In the genomic region with DNA sequence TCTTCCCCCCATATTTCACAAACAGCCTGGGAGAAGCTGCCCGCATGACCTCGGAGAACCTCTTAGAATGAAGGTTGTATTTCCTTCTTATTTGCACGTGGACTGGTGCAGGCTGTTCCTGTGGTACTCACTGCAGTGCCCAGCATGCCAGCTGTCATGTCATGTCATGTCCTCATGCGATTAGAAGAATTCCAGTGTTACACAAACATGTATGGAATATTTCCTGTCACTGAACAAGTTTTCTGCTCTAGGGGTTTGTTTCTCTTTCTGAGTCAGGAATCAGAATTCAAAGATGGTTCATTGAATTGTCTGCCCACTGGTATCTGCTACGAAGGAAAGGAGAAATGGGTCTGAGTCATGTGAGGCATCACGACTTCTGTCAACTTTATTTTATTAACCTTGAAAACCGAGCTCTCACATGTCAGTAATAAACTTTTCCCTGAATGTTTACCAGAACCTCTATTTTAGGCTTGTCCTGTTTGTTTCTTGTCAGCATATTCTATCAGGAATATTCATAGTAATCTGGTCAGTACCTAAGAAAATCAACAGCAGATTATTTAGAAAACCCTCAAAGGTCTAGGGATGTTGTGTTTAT, we compare ENCODE assay signal across 17 cellular contexts.
DNase-seq lines count a peak whose midpoint lies in the region; FAIRE-seq and TF ChIP-seq lines count a peak whose summit lies in the region.
"Had no signal": no experiment of that assay in that cellular context is flagged by ENCODE, and none has a peak within 500 bp of the region (broad histone marks: within the 10 kb centered on the region; RNA-seq: fewer than 3 reads in every experiment).

No MANE protein-coding gene starts in this region.

- H3K36me3 Mint-ChIP-seq in T-helper 2 cell treated with Interferon-gamma antibody and Interleukin-4, amounts not matched to agents 5 μg/mL and 100 μg/mL, for 36 hours (ENCODE audit: low read depth): no peaks in the 10 kb centered on the region
- H3K36me3 Mint-ChIP-seq: CD14-positive monocyte had no signal

- peak; percentile 87 for FAIRE-seq in keratinocyte (lab: Jason Lieb, UNC)

- H3K27me3 ChIP-seq in adrenal gland (no peaks in the 10 kb centered on the region), keratinocyte (ENCODE audit: control insufficient read depth, extremely low read depth, insufficient read depth, low read length) (no peaks in the 10 kb centered on the region)

- H3K27me3 Mint-ChIP-seq in T-helper 2 cell treated with Interferon-gamma antibody and Interleukin-4, amounts not matched to agents 5 μg/mL and 100 μg/mL, for 36 hours (ENCODE audit: low read depth): peaks cover 23% of the 10 kb centered on the region

- H3K36me3 ChIP-seq in adrenal gland (replicated peaks in 1 of 2) (no peaks in the 10 kb centered on the region), keratinocyte (ENCODE audit: control insufficient read depth in 2 of 2, extremely low read depth in 1 of 2, insufficient read depth in 2 of 2, low read length in 2 of 2) (no peaks in the 10 kb centered on the region)
- H3K36me3 ChIP-seq: HAP-1 had no signal

- TF ChIP-seq CTCF in adrenal gland (IDR thresholded peaks at IDR 0.05): no peak
- no peak for TF ChIP-seq CTCF in keratinocyte (optimal IDR thresholded peaks at IDR 0.05 in 1 of 3, IDR thresholded peaks at IDR 0.05 in 1 of 3, conservative IDR thresholded peaks at IDR 0.05 in 1 of 3; ENCODE audit: extremely low read depth in 1 of 3, insufficient read depth in 2 of 3, low read length in 3 of 3)

- H2AFZ ChIP-seq in keratinocyte (ENCODE audit: control insufficient read depth, low read length): no peak overlapping the region

- DNase-seq in LHCN-M2 (ENCODE audit: low read depth) (peak; percentile 80), adrenal gland (peak in 2 of 7 donors; percentile 17 to 31), keratinocyte (ENCODE audit: low read depth, low spot score) (peak; percentile 63), skeletal muscle cell (ENCODE audit: low read depth) (peak; percentile 53), NCI-H187 (lab: John Stamatoyannopoulos, UW) (no peak), NCI-H2196 treated with DMSO at 0.1 percent for 48 hours (lab: John Stamatoyannopoulos, UW; ENCODE audit: unreplicated experiment) (no peak)
- DNase-seq in T-helper 2 cell treated with Interferon-gamma antibody and Interleukin-4, amounts not matched to agents 5 μg/mL and 100 μg/mL, for 36 hours (ENCODE audit: low spot score): no peak
- no peak for DNase-seq in effector CD8-positive, alpha-beta T cell (lab: John Stamatoyannopoulos, UW)
- DNase-seq: Caco-2, IMR-90, NCI-H1048, NCI-H146, NCI-H226, NCI-H526 treated with DMSO at 0.1 percent for 48 hours, PC-3 had no signal

- WGBS in adrenal gland, 4 donors: 33 to 46% (median 42%) methylated on average over 7 of the region's 7 CpGs

- peaks cover 6 to 12% of the 10 kb centered on the region in 2 donors for H3K4me1 ChIP-seq in adrenal gland (replicated peaks in 1 of 2)
- peaks cover 16% of the 10 kb centered on the region for H3K4me1 ChIP-seq in keratinocyte (ENCODE audit: control insufficient read depth, extremely low read depth, insufficient read depth, low read length)
- H3K4me1 ChIP-seq: Caco-2, HAP-1 had no signal

- intact Hi-C loops in adrenal gland (cut with DNase I): no loop called here

- TF ChIP-seq POLR2A in adrenal gland (IDR thresholded peaks at IDR 0.05): no peak

- H3K4me2 ChIP-seq in keratinocyte (ENCODE audit: control insufficient read depth, extremely low read depth, insufficient read depth, low read depth, low read length): no peak overlapping the region

- H3K27ac Mint-ChIP-seq in T-helper 2 cell treated with Interferon-gamma antibody and Interleukin-4, amounts not matched to agents 5 μg/mL and 100 μg/mL, for 36 hours: no peak overlapping the region
- H3K27ac Mint-ChIP-seq: CD14-positive monocyte had no signal

- H3K79me2 ChIP-seq in keratinocyte (ENCODE audit: control insufficient read depth, insufficient read depth, low read length): no peaks in the 10 kb centered on the region

- H3K27ac ChIP-seq in adrenal gland (peak overlapping the region in 3 of 5 donors; percentile 8 to 17 (median 10)), keratinocyte (ENCODE audit: control insufficient read depth, insufficient read depth, low read length) (no peak overlapping the region)

- H3K9me3 ChIP-seq in adrenal gland (replicated peaks in 1 of 3): no peaks in the 10 kb centered on the region
- peaks cover 11% of the 10 kb centered on the region for H3K9me3 ChIP-seq in keratinocyte (ENCODE audit: control insufficient read depth, low read depth, low read length)
- H3K9me3 ChIP-seq: Caco-2, HAP-1 had no signal

- no peak overlapping the region for H3K4me3 Mint-ChIP-seq in T-helper 2 cell treated with Interferon-gamma antibody and Interleukin-4, amounts not matched to agents 5 μg/mL and 100 μg/mL, for 36 hours
- H3K4me3 Mint-ChIP-seq: CD14-positive monocyte had no signal

- no peaks in the 10 kb centered on the region for H3K9me3 Mint-ChIP-seq in T-helper 2 cell treated with Interferon-gamma antibody and Interleukin-4, amounts not matched to agents 5 μg/mL and 100 μg/mL, for 36 hours

- H3K9me1 ChIP-seq in keratinocyte (ENCODE audit: control insufficient read depth, extremely low read depth, insufficient read depth, low read length): no peaks in the 10 kb centered on the region

- dilution Hi-C loops in keratinocyte (cut with MboI; ENCODE audit: extremely low pct_ligation_motif_present, low sequenced_read_pairs): no loop called here

- H3K4me3 ChIP-seq in adrenal gland: no peak overlapping the region
- H3K4me3 ChIP-seq in keratinocyte (ENCODE audit: control insufficient read depth in 2 of 3, extremely low read depth in 1 of 3, insufficient read depth in 2 of 3, low read depth in 1 of 3, low read length in 3 of 3): no peak overlapping the region
- no peak overlapping the region for H3K4me3 ChIP-seq in skeletal muscle cell (ENCODE audit: low read depth, low read length)
- H3K4me3 ChIP-seq: HAP-1 had no signal

- H4K20me1 ChIP-seq in keratinocyte (ENCODE audit: control insufficient read depth, extremely low read depth, insufficient read depth, low read length): no peaks in the 10 kb centered on the region

- H3K9ac ChIP-seq in keratinocyte (ENCODE audit: control insufficient read depth, extremely low read depth, insufficient read depth, low read length): no peak overlapping the region

- peaks cover 5% of the 10 kb centered on the region for H3K4me1 Mint-ChIP-seq in T-helper 2 cell treated with Interferon-gamma antibody and Interleukin-4, amounts not matched to agents 5 μg/mL and 100 μg/mL, for 36 hours (ENCODE audit: low read depth)

Comparison
In these comparisons a context has a peak if more than half of its experiments do, and no peak if none do; other contexts are left out.
1. DNase-seq: peak in LHCN-M2 (single experiment), keratinocyte (single experiment) and skeletal muscle cell (single experiment); none in T-helper 2 cell treated with Interferon-gamma antibody and Interleukin-4, amounts not matched to agents 5 μg/mL and 100 μg/mL, for 36 hours (single experiment), effector CD8-positive, alpha-beta T cell (single experiment), NCI-H187 (0 of 2) and NCI-H2196 treated with DMSO at 0.1 percent for 48 hours (single experiment).